ENCODE assay signal across 2 cellular contexts in genomic region chr11:102147031-102147430, GRCh38.
TF ChIP-seq lines count a peak whose summit lies in the region.

No MANE protein-coding gene starts in this region.

TF ChIP-seq in HepG2, 621 proteins besides CTCF, POLR2A, EP300 and RAD21 (continued from another document):
- no peak for TF ChIP-seq MLXIP (CRISPR knock-in tag; IDR thresholded peaks at IDR 0.05; ENCODE audit: borderline replicate concordance)
- no peak for TF ChIP-seq ZSCAN9 (CRISPR knock-in tag; IDR thresholded peaks at IDR 0.05; ENCODE audit: borderline replicate concordance)
- no peak for TF ChIP-seq SUZ12 (IDR thresholded peaks at IDR 0.05; ENCODE audit: low read depth, low read length)
- TF ChIP-seq SOX13 (IDR thresholded peaks at IDR 0.05): no peak
- TF ChIP-seq SOX13 (CRISPR knock-in tag; conservative IDR thresholded peaks at IDR 0.05 in 1 of 2, IDR thresholded peaks at IDR 0.05 in 1 of 2): no peak
- TF ChIP-seq POGZ (CRISPR knock-in tag; IDR thresholded peaks at IDR 0.05): no peak
- TF ChIP-seq SALL1 (CRISPR knock-in tag; IDR thresholded peaks at IDR 0.05): no peak
- no peak for TF ChIP-seq ZNF276 (CRISPR knock-in tag; IDR thresholded peaks at IDR 0.05; ENCODE audit: low read depth)
- no peak for TF ChIP-seq JUN (CRISPR knock-in tag; IDR thresholded peaks at IDR 0.05)
- no peak for TF ChIP-seq FIP1L1 (IDR thresholded peaks at IDR 0.05; ENCODE audit: borderline replicate concordance, insufficient read depth, low read depth, low read length)

TF ChIP-seq in GM23338, 12 proteins besides CTCF, POLR2A, EP300 and RAD21 (continued from another document):
- TF ChIP-seq REST (IDR thresholded peaks at IDR 0.05; ENCODE audit: unreplicated experiment) (no peak), ZNF114 (CRISPR knock-in tag; IDR thresholded peaks at IDR 0.05) (no peak)
